ENCODE assay signal across 1 cellular context in the genomic region with DNA sequence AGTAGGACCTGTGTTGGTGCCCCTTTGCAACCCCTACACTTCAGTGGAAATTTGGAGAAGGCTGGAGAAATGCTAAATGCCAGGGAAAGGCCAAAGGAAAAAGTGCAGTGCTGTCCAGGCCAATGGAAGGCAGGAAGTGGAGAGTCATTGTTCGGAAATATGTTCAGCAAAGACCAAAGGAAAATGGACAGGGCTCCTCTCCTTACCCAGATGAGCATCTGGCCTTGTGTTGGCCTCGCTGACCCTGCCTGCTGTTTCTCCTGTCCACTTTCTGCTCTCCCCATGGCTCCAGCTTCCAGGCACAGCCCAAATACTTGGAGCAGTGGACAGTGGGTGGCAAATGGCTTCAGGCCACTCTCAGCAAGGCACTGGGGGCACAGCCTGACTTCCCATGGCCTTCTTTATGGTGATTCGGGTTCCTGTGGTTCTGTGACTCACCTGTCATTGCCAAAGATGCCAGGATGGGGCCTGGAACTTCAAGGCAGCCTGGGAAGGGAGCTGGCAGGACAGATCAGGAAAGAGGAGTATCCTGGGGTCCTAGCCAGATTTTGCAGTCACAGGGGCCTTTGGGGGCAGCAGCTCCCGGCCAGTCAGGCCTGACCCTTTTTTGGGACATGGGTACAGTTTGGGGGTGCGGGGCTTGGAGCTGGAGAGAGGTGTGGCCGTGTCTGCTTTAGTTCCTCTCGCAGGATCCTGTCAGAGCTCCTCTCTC.
TF ChIP-seq lines count a peak whose summit lies in the region.

No MANE protein-coding gene starts in this region.

TF ChIP-seq in WTC11, 78 proteins besides CTCF, POLR2A, EP300 and RAD21 (continued from another document):
- TF ChIP-seq, protein P1, sequence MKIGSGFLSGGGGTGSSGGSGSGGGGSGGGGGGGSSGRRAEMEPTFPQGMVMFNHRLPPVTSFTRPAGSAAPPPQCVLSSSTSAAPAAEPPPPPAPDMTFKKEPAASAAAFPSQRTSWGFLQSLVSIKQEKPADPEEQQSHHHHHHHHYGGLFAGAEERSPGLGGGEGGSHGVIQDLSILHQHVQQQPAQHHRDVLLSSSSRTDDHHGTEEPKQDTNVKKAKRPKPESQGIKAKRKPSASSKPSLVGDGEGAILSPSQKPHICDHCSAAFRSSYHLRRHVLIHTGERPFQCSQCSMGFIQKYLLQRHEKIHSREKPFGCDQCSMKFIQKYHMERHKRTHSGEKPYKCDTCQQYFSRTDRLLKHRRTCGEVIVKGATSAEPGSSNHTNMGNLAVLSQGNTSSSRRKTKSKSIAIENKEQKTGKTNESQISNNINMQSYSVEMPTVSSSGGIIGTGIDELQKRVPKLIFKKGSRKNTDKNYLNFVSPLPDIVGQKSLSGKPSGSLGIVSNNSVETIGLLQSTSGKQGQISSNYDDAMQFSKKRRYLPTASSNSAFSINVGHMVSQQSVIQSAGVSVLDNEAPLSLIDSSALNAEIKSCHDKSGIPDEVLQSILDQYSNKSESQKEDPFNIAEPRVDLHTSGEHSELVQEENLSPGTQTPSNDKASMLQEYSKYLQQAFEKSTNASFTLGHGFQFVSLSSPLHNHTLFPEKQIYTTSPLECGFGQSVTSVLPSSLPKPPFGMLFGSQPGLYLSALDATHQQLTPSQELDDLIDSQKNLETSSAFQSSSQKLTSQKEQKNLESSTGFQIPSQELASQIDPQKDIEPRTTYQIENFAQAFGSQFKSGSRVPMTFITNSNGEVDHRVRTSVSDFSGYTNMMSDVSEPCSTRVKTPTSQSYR (CRISPR knock-in tag; IDR thresholded peaks at IDR 0.05): no peak
- TF ChIP-seq NFE2L1 (CRISPR knock-in tag; IDR thresholded peaks at IDR 0.05) (no peak), TP53 (CRISPR knock-in tag; IDR thresholded peaks at IDR 0.05) (no peak), SOX15 (CRISPR knock-in tag; IDR thresholded peaks at IDR 0.05) (no peak), ZNF263 (CRISPR knock-in tag; IDR thresholded peaks at IDR 0.05; ENCODE audit: low read depth) (no peak), CREM (CRISPR knock-in tag; IDR thresholded peaks at IDR 0.05) (no peak)
- TF ChIP-seq, protein P2, sequence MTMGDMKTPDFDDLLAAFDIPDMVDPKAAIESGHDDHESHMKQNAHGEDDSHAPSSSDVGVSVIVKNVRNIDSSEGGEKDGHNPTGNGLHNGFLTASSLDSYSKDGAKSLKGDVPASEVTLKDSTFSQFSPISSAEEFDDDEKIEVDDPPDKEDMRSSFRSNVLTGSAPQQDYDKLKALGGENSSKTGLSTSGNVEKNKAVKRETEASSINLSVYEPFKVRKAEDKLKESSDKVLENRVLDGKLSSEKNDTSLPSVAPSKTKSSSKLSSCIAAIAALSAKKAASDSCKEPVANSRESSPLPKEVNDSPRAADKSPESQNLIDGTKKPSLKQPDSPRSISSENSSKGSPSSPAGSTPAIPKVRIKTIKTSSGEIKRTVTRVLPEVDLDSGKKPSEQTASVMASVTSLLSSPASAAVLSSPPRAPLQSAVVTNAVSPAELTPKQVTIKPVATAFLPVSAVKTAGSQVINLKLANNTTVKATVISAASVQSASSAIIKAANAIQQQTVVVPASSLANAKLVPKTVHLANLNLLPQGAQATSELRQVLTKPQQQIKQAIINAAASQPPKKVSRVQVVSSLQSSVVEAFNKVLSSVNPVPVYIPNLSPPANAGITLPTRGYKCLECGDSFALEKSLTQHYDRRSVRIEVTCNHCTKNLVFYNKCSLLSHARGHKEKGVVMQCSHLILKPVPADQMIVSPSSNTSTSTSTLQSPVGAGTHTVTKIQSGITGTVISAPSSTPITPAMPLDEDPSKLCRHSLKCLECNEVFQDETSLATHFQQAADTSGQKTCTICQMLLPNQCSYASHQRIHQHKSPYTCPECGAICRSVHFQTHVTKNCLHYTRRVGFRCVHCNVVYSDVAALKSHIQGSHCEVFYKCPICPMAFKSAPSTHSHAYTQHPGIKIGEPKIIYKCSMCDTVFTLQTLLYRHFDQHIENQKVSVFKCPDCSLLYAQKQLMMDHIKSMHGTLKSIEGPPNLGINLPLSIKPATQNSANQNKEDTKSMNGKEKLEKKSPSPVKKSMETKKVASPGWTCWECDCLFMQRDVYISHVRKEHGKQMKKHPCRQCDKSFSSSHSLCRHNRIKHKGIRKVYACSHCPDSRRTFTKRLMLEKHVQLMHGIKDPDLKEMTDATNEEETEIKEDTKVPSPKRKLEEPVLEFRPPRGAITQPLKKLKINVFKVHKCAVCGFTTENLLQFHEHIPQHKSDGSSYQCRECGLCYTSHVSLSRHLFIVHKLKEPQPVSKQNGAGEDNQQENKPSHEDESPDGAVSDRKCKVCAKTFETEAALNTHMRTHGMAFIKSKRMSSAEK (CRISPR knock-in tag; IDR thresholded peaks at IDR 0.05; ENCODE audit: borderline replicate concordance): no peak
